In the genomic region with DNA sequence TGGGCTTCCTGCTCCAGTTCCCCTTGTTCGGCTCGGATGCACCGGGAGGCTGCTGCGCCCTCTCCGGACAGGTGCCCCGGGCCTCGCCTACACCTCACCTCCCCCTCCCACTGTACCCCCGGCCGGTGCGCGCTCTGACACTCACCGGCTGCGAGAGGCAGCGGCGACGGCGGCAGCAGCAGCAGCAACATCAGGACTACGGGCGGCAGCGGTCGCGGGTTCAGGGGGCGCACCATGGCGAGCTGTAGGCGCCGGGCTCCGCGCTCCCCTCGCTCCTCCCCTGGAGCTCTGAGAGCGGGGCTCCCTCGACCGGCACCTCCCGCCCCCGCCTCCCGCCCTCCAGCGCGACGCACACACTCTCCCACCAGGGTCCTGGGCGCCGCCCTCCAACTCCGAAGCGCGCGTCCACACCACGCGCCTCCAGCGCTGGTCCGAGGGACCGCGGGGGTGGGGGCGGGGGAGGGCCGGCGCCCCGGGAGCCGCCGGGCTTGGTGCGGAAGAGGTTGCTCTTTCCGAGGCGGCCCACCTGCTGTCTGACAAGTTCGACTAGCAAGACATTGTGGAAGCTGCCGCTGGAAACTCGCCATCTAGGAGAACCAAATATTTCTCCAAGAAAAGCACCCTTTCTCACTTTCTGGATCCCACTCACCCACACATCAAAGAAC, we compare ENCODE assay signal across 1 cellular context.
TF ChIP-seq lines count a peak whose summit lies in the region.

A gene with protein sequence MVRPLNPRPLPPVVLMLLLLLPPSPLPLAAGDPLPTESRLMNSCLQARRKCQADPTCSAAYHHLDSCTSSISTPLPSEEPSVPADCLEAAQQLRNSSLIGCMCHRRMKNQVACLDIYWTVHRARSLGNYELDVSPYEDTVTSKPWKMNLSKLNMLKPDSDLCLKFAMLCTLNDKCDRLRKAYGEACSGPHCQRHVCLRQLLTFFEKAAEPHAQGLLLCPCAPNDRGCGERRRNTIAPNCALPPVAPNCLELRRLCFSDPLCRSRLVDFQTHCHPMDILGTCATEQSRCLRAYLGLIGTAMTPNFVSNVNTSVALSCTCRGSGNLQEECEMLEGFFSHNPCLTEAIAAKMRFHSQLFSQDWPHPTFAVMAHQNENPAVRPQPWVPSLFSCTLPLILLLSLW (minus strand): TSS at position 433 of the 665 bp plus-strand sequence. CDS start 197 bp downstream, at position 236.

TF ChIP-seq in IMR-90, 13 proteins besides CTCF, POLR2A, EP300 and RAD21 (continued from another document):
- TF ChIP-seq, protein P1, sequence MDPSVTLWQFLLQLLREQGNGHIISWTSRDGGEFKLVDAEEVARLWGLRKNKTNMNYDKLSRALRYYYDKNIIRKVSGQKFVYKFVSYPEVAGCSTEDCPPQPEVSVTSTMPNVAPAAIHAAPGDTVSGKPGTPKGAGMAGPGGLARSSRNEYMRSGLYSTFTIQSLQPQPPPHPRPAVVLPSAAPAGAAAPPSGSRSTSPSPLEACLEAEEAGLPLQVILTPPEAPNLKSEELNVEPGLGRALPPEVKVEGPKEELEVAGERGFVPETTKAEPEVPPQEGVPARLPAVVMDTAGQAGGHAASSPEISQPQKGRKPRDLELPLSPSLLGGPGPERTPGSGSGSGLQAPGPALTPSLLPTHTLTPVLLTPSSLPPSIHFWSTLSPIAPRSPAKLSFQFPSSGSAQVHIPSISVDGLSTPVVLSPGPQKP (IDR thresholded peaks at IDR 0.05; ENCODE audit: borderline replicate concordance, low read depth, low read length) = no peak
- TF ChIP-seq MXI1 (IDR thresholded peaks at IDR 0.05; ENCODE audit: borderline replicate concordance, low read depth, low read length) = no peak
- TF ChIP-seq BHLHE40 (IDR thresholded peaks at IDR 0.05; ENCODE audit: low read depth, low read length) = no peak
- TF ChIP-seq, protein P2, sequence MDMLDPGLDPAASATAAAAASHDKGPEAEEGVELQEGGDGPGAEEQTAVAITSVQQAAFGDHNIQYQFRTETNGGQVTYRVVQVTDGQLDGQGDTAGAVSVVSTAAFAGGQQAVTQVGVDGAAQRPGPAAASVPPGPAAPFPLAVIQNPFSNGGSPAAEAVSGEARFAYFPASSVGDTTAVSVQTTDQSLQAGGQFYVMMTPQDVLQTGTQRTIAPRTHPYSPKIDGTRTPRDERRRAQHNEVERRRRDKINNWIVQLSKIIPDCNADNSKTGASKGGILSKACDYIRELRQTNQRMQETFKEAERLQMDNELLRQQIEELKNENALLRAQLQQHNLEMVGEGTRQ (IDR thresholded peaks at IDR 0.05; ENCODE audit: low read depth, low read length) = no peak
